Comparison of ENCODE assay signal across 15 cellular contexts in the genomic region with DNA sequence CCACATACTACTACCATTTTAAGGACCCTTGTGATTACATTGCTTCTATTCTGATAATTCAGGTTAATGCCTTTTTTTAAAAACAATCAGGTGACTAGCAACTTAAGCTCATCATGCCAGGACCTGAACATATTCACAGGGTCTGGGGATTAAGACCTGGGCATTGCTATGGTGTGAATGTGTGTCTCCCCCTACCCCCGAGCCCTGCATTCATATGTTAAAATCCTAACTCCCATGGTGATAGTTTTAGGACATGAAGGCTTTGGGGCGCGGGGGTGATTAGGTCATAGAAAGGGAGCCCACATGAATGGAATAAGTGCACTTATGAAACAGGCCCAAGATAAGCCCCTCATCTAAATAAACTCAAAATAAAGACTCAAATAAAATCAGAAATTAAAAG.
DNase-seq lines count a peak whose midpoint lies in the region; ATAC-seq and TF ChIP-seq lines count a peak whose summit lies in the region.
"Had no signal": no experiment of that assay in that cellular context is flagged by ENCODE, and none has a peak within 500 bp of the region (broad histone marks: within the 10 kb centered on the region; RNA-seq: fewer than 3 reads in every experiment).

No MANE protein-coding gene starts in this region.

- H3K27me3 Mint-ChIP-seq in H9 (ENCODE audit: low read depth), result no peaks in the 10 kb centered on the region
- H3K27me3 Mint-ChIP-seq in endodermal cell (ENCODE audit: insufficient read depth), result no peaks in the 10 kb centered on the region
- no peaks in the 10 kb centered on the region for H3K27me3 Mint-ChIP-seq in stimulated activated memory B cell treated with anti-CD40 and anti-IgM and Interleukin-4, amounts not matched to agents 10 μg/mL and 1 μg/mL and 100 μg/mL, for 72 hours
- H3K27me3 Mint-ChIP-seq: CD4-positive, alpha-beta T cell had no signal

- no peak overlapping the region for H3K4ac ChIP-seq in H9 (ENCODE audit: low read depth, low read length)
- no peak overlapping the region for H3K4ac ChIP-seq in mesendoderm (ENCODE audit: low read depth, low read length)

- H3K9me3 Mint-ChIP-seq in H9 (peaks cover 0 to 2% of the 10 kb centered on the region in 2 experiments; a peak in 1 of 5 replicates), endodermal cell (no peaks in the 10 kb centered on the region)
- H3K9me3 Mint-ChIP-seq in stimulated activated memory B cell treated with anti-CD40 and anti-IgM and Interleukin-4, amounts not matched to agents 10 μg/mL and 1 μg/mL and 100 μg/mL, for 72 hours, result no peaks in the 10 kb centered on the region
- H3K9me3 Mint-ChIP-seq: HFFc6 had no signal

- H2AK5ac ChIP-seq in H9 (ENCODE audit: insufficient read length, low read length) (no peak overlapping the region), mesendoderm (ENCODE audit: low read length) (no peak overlapping the region)

- H3K56ac ChIP-seq in H9 (ENCODE audit: insufficient read length, low read depth, low read length) (no peak overlapping the region), mesendoderm (ENCODE audit: low read length) (no peak overlapping the region)

- H4K8ac ChIP-seq in H9 (replicated peaks; ENCODE audit: insufficient read length, low read depth, low read length) (no peak overlapping the region), mesendoderm (ENCODE audit: low read depth, low read length) (no peak overlapping the region)

- H3K4me2 ChIP-seq in H9 (ENCODE audit: insufficient read depth, insufficient read length, low read length), result no peak overlapping the region
- no peak overlapping the region for H3K4me2 ChIP-seq in mesendoderm (ENCODE audit: low read length)
- H3K4me2 ChIP-seq: KMS-11 had no signal

- H2BK12ac ChIP-seq in H9 (ENCODE audit: insufficient read length, low read depth, low read length), result no peak overlapping the region

- H3K27ac Mint-ChIP-seq in H9 (peak overlapping the region; percentile 73 to 87 (median 82); a peak in 5 of 7 replicates), endodermal cell (peak overlapping the region; percentile 38)
- H3K27ac Mint-ChIP-seq in stimulated activated memory B cell treated with anti-CD40 and anti-IgM and Interleukin-4, amounts not matched to agents 10 μg/mL and 1 μg/mL and 100 μg/mL, for 72 hours, result no peak overlapping the region
- H3K27ac Mint-ChIP-seq: CD4-positive, alpha-beta T cell; HFFc6 had no signal

- peaks cover 0 to 5% (median 0%) of the 10 kb centered on the region in 3 experiments; a peak in 3 of 7 replicates for H3K36me3 Mint-ChIP-seq in H9 (ENCODE audit: insufficient read depth in 1 of 3, low read depth in 3 of 3)
- no peaks in the 10 kb centered on the region for H3K36me3 Mint-ChIP-seq in endodermal cell (ENCODE audit: low read depth)
- no peaks in the 10 kb centered on the region for H3K36me3 Mint-ChIP-seq in stimulated activated memory B cell treated with anti-CD40 and anti-IgM and Interleukin-4, amounts not matched to agents 10 μg/mL and 1 μg/mL and 100 μg/mL, for 72 hours

- H3K79me2 ChIP-seq in H9 (ENCODE audit: insufficient read depth, low read length), result no peaks in the 10 kb centered on the region
- no peaks in the 10 kb centered on the region for H3K79me2 ChIP-seq in mesendoderm (ENCODE audit: control insufficient read depth, insufficient read depth, low read length)

- H3K23me2 ChIP-seq in H9 (ENCODE audit: insufficient read length, low read depth, low read length, poor library complexity, severe bottlenecking), result no peaks in the 10 kb centered on the region

- no peak for DNase-seq in H9
- DNase-seq in endodermal cell, result peak; percentile 66
- DNase-seq in mesendoderm, result peak; percentile 39
- no peak for DNase-seq in glomerular visceral epithelial cell (ENCODE audit: extremely low spot score)
- no peak for DNase-seq in KBM-7
- DNase-seq: Caco-2; CD4-positive, alpha-beta T cell; DMS153; DMS79; GF-D8 had no signal

- no peak overlapping the region for H2BK15ac ChIP-seq in H9 (ENCODE audit: low read depth, low read length)
- H2BK15ac ChIP-seq in mesendoderm (replicated peaks; ENCODE audit: low read depth), result no peak overlapping the region

- H2BK20ac ChIP-seq in H9 (ENCODE audit: low read depth, low read length, poor library complexity, severe bottlenecking), result no peak overlapping the region

- H3K9me3 ChIP-seq in H9 (ENCODE audit: control insufficient read depth, low read depth, low read length) (no peaks in the 10 kb centered on the region), endodermal cell (ENCODE audit: control insufficient read depth, low read length) (no peaks in the 10 kb centered on the region)
- H3K9me3 ChIP-seq: Caco-2 had no signal

- peaks cover 19 to 24% of the 10 kb centered on the region in 2 experiments for H3K4me1 Mint-ChIP-seq in H9
- H3K4me1 Mint-ChIP-seq in endodermal cell, result peaks cover 26% of the 10 kb centered on the region
- no peaks in the 10 kb centered on the region for H3K4me1 Mint-ChIP-seq in stimulated activated memory B cell treated with anti-CD40 and anti-IgM and Interleukin-4, amounts not matched to agents 10 μg/mL and 1 μg/mL and 100 μg/mL, for 72 hours

- H3K4me3 ChIP-seq in endodermal cell (ENCODE audit: low read length) (no peak overlapping the region), mesendoderm (ENCODE audit: low read length) (no peak overlapping the region)

- TF ChIP-seq CTCF in H9 (conservative IDR thresholded peaks at IDR 0.05), result no peak
- no peak for TF ChIP-seq CTCF in endodermal cell (conservative IDR thresholded peaks at IDR 0.05)

- H3K4me1 ChIP-seq in H9 (ENCODE audit: insufficient read depth, low read length) (no peaks in the 10 kb centered on the region; the same call in 1 of the 2 replicates), endodermal cell (ENCODE audit: control insufficient read depth, insufficient read depth, low read length) (peaks cover 3% of the 10 kb centered on the region), mesendoderm (ENCODE audit: control insufficient read depth, low read depth, low read length) (no peaks in the 10 kb centered on the region)
- H3K4me1 ChIP-seq: Caco-2 had no signal

- H3K27me3 ChIP-seq in H9 (ENCODE audit: insufficient read depth, low read length) (no peaks in the 10 kb centered on the region), endodermal cell (ENCODE audit: control insufficient read depth, insufficient read depth, low read length, poor library complexity, severe bottlenecking) (no peaks in the 10 kb centered on the region), mesendoderm (ENCODE audit: insufficient read depth, low read length, poor library complexity) (no peaks in the 10 kb centered on the region)

- H3T11ph ChIP-seq in H9 (ENCODE audit: low read length), result no peak overlapping the region

- H3K79me1 ChIP-seq in H9 (ENCODE audit: insufficient read depth, low read depth, low read length, poor library complexity, severe bottlenecking), result no peaks in the 10 kb centered on the region
- H3K79me1 ChIP-seq in mesendoderm (ENCODE audit: low read length), result no peaks in the 10 kb centered on the region

- H4K5ac ChIP-seq in H9 (ENCODE audit: insufficient read length, low read depth, low read length) (no peak overlapping the region), mesendoderm (ENCODE audit: low read length) (no peak overlapping the region)

- H2BK5ac ChIP-seq in H9 (ENCODE audit: insufficient read length, low read length) (no peak overlapping the region), mesendoderm (ENCODE audit: low read length) (no peak overlapping the region)

- in situ Hi-C loops in KBM-7 (cut with MboI; ENCODE audit: low pct_unique_long_range_greater_than_20kb, low sequenced_read_pairs), result no loop called here

- no peak for ATAC-seq in stimulated activated memory B cell treated with anti-CD40 and anti-IgM and Interleukin-4, amounts not matched to agents 10 μg/mL and 1 μg/mL and 100 μg/mL, for 72 hours
- ATAC-seq in HG03196 (IDR thresholded peaks at IDR 0.05; ENCODE audit: unreplicated experiment), result no peak

- no peak overlapping the region for H3K14ac ChIP-seq in H9 (ENCODE audit: insufficient read depth, low read length)

- WGBS in H9 (ENCODE audit: extremely low coverage, insufficient read length, low lambda C conversion rate), result no CpG with 5 or more reads among the region's 3 CpGs
- 67% methylated on average over 3 of the region's 3 CpGs; no CpG with 5 or more reads in 1 of the 2 experiments for WGBS in endodermal cell (ENCODE audit: insufficient coverage in 1 of 2, insufficient read length in 1 of 2), 2 experiments
- WGBS in mesendoderm (ENCODE audit: extremely low coverage, insufficient coverage, low lambda C conversion rate), result no CpG with 5 or more reads among the region's 3 CpGs

- H4K91ac ChIP-seq in H9 (ENCODE audit: insufficient read length, low read depth, low read length), result no peak overlapping the region

- H2BK120ac ChIP-seq in H9 (ENCODE audit: low read depth, low read length, poor library complexity, severe bottlenecking) (no peak overlapping the region), mesendoderm (ENCODE audit: low read depth, low read length) (no peak overlapping the region)

- no peak overlapping the region for H2AFZ ChIP-seq in H9 (ENCODE audit: low read length)

- no peak overlapping the region for H3K4me3 Mint-ChIP-seq in H9
- no peak overlapping the region for H3K4me3 Mint-ChIP-seq in endodermal cell
- H3K4me3 Mint-ChIP-seq in stimulated activated memory B cell treated with anti-CD40 and anti-IgM and Interleukin-4, amounts not matched to agents 10 μg/mL and 1 μg/mL and 100 μg/mL, for 72 hours, result peak overlapping the region; percentile 12
- H3K4me3 Mint-ChIP-seq: CD4-positive, alpha-beta T cell; HFFc6 had no signal

- H3K36me3 ChIP-seq in endodermal cell (ENCODE audit: control insufficient read depth, insufficient read depth, low read length), result no peaks in the 10 kb centered on the region
- H3K36me3 ChIP-seq in mesendoderm (ENCODE audit: control insufficient read depth, insufficient read depth, low read length), result no peaks in the 10 kb centered on the region

- H3K27ac ChIP-seq in H9 (ENCODE audit: insufficient read length, low read depth, low read length), result no peak overlapping the region
- no peak overlapping the region for H3K27ac ChIP-seq in endodermal cell (ENCODE audit: low read depth, low read length)
- H3K27ac ChIP-seq in mesendoderm (ENCODE audit: low read depth, low read length), result no peak overlapping the region
- H3K27ac ChIP-seq: C4-2B, KMS-11 had no signal

- H3K9ac ChIP-seq in H9 (ENCODE audit: extremely low read depth, insufficient read length, low read length) (no peak overlapping the region), endodermal cell (ENCODE audit: extremely low read depth, low read length, poor library complexity, severe bottlenecking) (no peak overlapping the region), mesendoderm (ENCODE audit: low read length) (no peak overlapping the region)
- H3K9ac ChIP-seq: KMS-11 had no signal

- no peaks in the 10 kb centered on the region for H4K20me1 ChIP-seq in H9 (ENCODE audit: control insufficient read depth, insufficient read depth, insufficient read length)

- no peak overlapping the region for H3K18ac ChIP-seq in H9 (ENCODE audit: insufficient read length, low read depth, low read length)
- H3K18ac ChIP-seq in mesendoderm (ENCODE audit: low read length), result no peak overlapping the region

- H3K23ac ChIP-seq in H9 (ENCODE audit: insufficient read length, low read depth, low read length) (no peak overlapping the region), mesendoderm (ENCODE audit: low read length) (no peak overlapping the region)

Comparison
In these comparisons a context has a peak if more than half of its experiments do, and no peak if none do; other contexts are left out.
1. DNase-seq: peak in endodermal cell (single experiment) and mesendoderm (single experiment); none in H9 (single experiment), glomerular visceral epithelial cell (single experiment) and KBM-7 (single experiment).